Comparison of ENCODE assay signal across 12 cellular contexts in genomic region chr1:116877369-116877768, GRCh38. TPM values are rescaled to one million over a fixed set of nuclear protein-coding genes. Genes with fewer than 3 reads are reported as not detected.
DNase-seq lines count a peak whose midpoint lies in the region; ATAC-seq and TF ChIP-seq lines count a peak whose summit lies in the region.
"Had no signal": no experiment of that assay in that cellular context is flagged by ENCODE, and none has a peak within 500 bp of the region (broad histone marks: within the 10 kb centered on the region; RNA-seq: fewer than 3 reads in every experiment).

No MANE protein-coding gene starts in this region.

- peak overlapping the region; percentile 6 to 87 (median 81); a peak in 21 of 22 replicates for H3K9ac ChIP-seq in BLaER1 treated with 17β-estradiol and CSF1 and Interleukin-3, amounts not matched to agents 10 nM and 100 nM

- H4K20me1 ChIP-seq in BLaER1 treated with 17β-estradiol and CSF1 and Interleukin-3, amounts not matched to agents 10 nM and 100 nM: no peaks in the 10 kb centered on the region

- peaks cover 0 to 13% (median 0%) of the 10 kb centered on the region in 11 experiments; a peak in 8 of 22 replicates for H3K9me3 ChIP-seq in BLaER1 treated with 17β-estradiol and CSF1 and Interleukin-3, amounts not matched to agents 10 nM and 100 nM (replicated peaks in 1 of 11)
- H3K9me3 ChIP-seq in RWPE2 (ENCODE audit: severe bottlenecking) (no peaks in the 10 kb centered on the region), psoas muscle (no peaks in the 10 kb centered on the region)

- ATAC-seq in RWPE2 (ENCODE audit: low read depth) (no peak), foreskin keratinocyte (no peak), psoas muscle (no peak), GM21360 (IDR thresholded peaks at IDR 0.05; ENCODE audit: unreplicated experiment) (no peak), HG03432 (IDR thresholded peaks at IDR 0.05; ENCODE audit: unreplicated experiment) (no peak)

- no peaks in the 10 kb centered on the region for H3K27me3 ChIP-seq in BLaER1 treated with 17β-estradiol and CSF1 and Interleukin-3, amounts not matched to agents 10 nM and 100 nM
- H3K27me3 ChIP-seq in RWPE2 (ENCODE audit: insufficient read depth, poor library complexity, severe bottlenecking) (no peaks in the 10 kb centered on the region), foreskin keratinocyte (no peaks in the 10 kb centered on the region), psoas muscle (ENCODE audit: insufficient read depth in 3 of 3, low read length in 2 of 3) (no peaks in the 10 kb centered on the region)

- WGBS in psoas muscle, 3 donors: 26 to 57% (median 38%) methylated on average over 2 of the region's 2 CpGs

- H3K27ac ChIP-seq in BLaER1 treated with 17β-estradiol and CSF1 and Interleukin-3, amounts not matched to agents 10 nM and 100 nM: peak overlapping the region; percentile 37 to 95 (median 90); a peak in 21 of 22 replicates
- H3K27ac ChIP-seq in RWPE2 (ENCODE audit: poor library complexity, severe bottlenecking) (peak overlapping the region; percentile 78), foreskin keratinocyte (peak overlapping the region; percentile 93), psoas muscle (no peak overlapping the region)

- H3K4me1 ChIP-seq in BLaER1 treated with 17β-estradiol and CSF1 and Interleukin-3, amounts not matched to agents 10 nM and 100 nM: peaks cover 82 to 93% (median 89%) of the 10 kb centered on the region in 10 experiments
- H3K4me1 ChIP-seq in RWPE2 (ENCODE audit: insufficient read depth, poor library complexity, severe bottlenecking) (peaks cover 31% of the 10 kb centered on the region), foreskin keratinocyte (peaks cover 41% of the 10 kb centered on the region), psoas muscle (peaks cover 20% of the 10 kb centered on the region)

- DNase-seq in RWPE2 (ENCODE audit: low spot score) (no peak), foreskin keratinocyte (no peak), psoas muscle (no peak), mucosa of gallbladder (ENCODE audit: low spot score) (no peak)
- no peak for DNase-seq in activated naive CD4-positive, alpha-beta T cell treated with anti-CD3 and anti-CD28 coated beads, Interleukin-2, amount 50 U/mL, for 16 hours
- DNase-seq: activated CD8-positive, alpha-beta memory T cell treated with anti-CD3 and anti-CD28 coated beads, Interleukin-2, amount 50 U/mL, for 48 hours; activated naive CD8-positive, alpha-beta T cell treated with anti-CD3 and anti-CD28 coated beads, Interleukin-2, amount 10 ng/mL, durations not matched to agents 7 days and 5 days; naive B cell; NK-92 treated with Interleukin-12 subunit alpha and Interleukin-12 subunit beta, amount 100 ng/mL, for 24 hours had no signal

- TF ChIP-seq CTCF in RWPE2 (IDR thresholded peaks at IDR 0.05; ENCODE audit: poor library complexity, severe bottlenecking) (no peak), foreskin keratinocyte (conservative IDR thresholded peaks at IDR 0.05) (no peak), psoas muscle (IDR thresholded peaks at IDR 0.05) (no peak)

- peak overlapping the region; percentile 77 to 99 (median 95) for H3K4me2 ChIP-seq in BLaER1 treated with 17β-estradiol and CSF1 and Interleukin-3, amounts not matched to agents 10 nM and 100 nM

- peak overlapping the region; percentile 36 to 70 (median 58); a peak in 11 of 20 replicates for H3K4me3 ChIP-seq in BLaER1 treated with 17β-estradiol and CSF1 and Interleukin-3, amounts not matched to agents 10 nM and 100 nM
- H3K4me3 ChIP-seq in RWPE2 (ENCODE audit: severe bottlenecking): no peak overlapping the region
- peak overlapping the region; percentile 36 for H3K4me3 ChIP-seq in psoas muscle

- intact Hi-C loops in psoas muscle (cut with DNase I): no loop called here

- H3K36me3 ChIP-seq in BLaER1 treated with 17β-estradiol and CSF1 and Interleukin-3, amounts not matched to agents 10 nM and 100 nM: no peaks in the 10 kb centered on the region
- H3K36me3 ChIP-seq in RWPE2 (ENCODE audit: low read depth) (no peaks in the 10 kb centered on the region), psoas muscle (ENCODE audit: insufficient read depth in 1 of 2, low read depth in 1 of 2) (no peaks in the 10 kb centered on the region)

RNA-seq across cellular contexts. Expression of gene PTGFRN, which starts 32.3 kb away (rescaled TPM):
- total RNA-seq in foreskin keratinocyte (171 and 183 TPM in 2 replicates), psoas muscle (1 to 10 TPM; 2.3 to 8.1 (median 4.5) TPM), mucosa of gallbladder (93.6 TPM)
- polyA plus RNA-seq in foreskin keratinocyte (147 and 151 TPM in 2 replicates), psoas muscle (1 to 10 TPM in 2 of 3 donors, under 1 TPM in 1; 0.79 to 1.6 (median 1.5) TPM)

Comparison
In these comparisons a context has a peak if more than half of its experiments do, and no peak if none do; other contexts are left out.
1. RNA of gene PTGFRN, which starts 32.3 kb away (total RNA-seq): 171 to 183 TPM in foreskin keratinocyte and 93.6 TPM in mucosa of gallbladder (single experiment); 2.3 to 8.1 TPM in psoas muscle; every median in the first group is over 10 times any median in the second.